ENCODE assay signal across 16 cellular contexts in genomic region chr4:9875516-9875915, GRCh38.
"Had no signal": no experiment of that assay in that cellular context is flagged by ENCODE, and none has a peak within 500 bp of the region (broad histone marks: within the 10 kb centered on the region; RNA-seq: fewer than 3 reads in every experiment).

No MANE protein-coding gene starts in this region.

- H3K27ac ChIP-seq: cardiac muscle cell, neutrophil, tibial nerve, vagina, VCaP had no signal

- DNase-seq: activated CD4-positive, alpha-beta T cell treated with anti-CD3 and anti-CD28 coated beads for 1 hour; activated CD4-positive, alpha-beta T cell treated with anti-CD3 and anti-CD28 coated beads, Interleukin-2, amount 50 U/mL, for 4 hours; activated naive CD4-positive, alpha-beta T cell treated with anti-CD3 and anti-CD28 coated beads, Interleukin-2, amount 50 U/mL, for 16 hours; activated T-cell treated with anti-CD3 and anti-CD28 coated beads, Interleukin-2, amount 50 U/mL, for 24 hours; hippocampal formation; mesenchymal stem cell; natural killer cell; stimulated activated CD4-positive, alpha-beta T cell treated with anti-CD3 and anti-CD28 coated beads, Interleukin-4, amount 100 ng/mL, for 24 hours; stimulated activated naive CD4-positive, alpha-beta T cell had no signal

- ATAC-seq: esophagus mucosa, left lobe of liver, natural killer cell had no signal

- H3K4me3 ChIP-seq: cardiac muscle cell, tibial nerve, vagina had no signal
